Comparison of ENCODE assay signal across 24 cellular contexts in genomic region chr15:60076582-60077263, GRCh38.
DNase-seq lines count a peak whose midpoint lies in the region; ATAC-seq, FAIRE-seq and TF ChIP-seq lines count a peak whose summit lies in the region.
"Had no signal": no experiment of that assay in that cellular context is flagged by ENCODE, and none has a peak within 500 bp of the region (broad histone marks: within the 10 kb centered on the region; RNA-seq: fewer than 3 reads in every experiment).

No MANE protein-coding gene starts in this region.

- no peak overlapping the region for H3K4me3 Mint-ChIP-seq in activated naive CD4-positive, alpha-beta T cell treated with anti-CD3 and anti-CD28 coated beads, Interleukin-2, amount 10 ng/mL, durations not matched to agents 7 days and 5 days
- H3K4me3 Mint-ChIP-seq in endothelial cell (ENCODE audit: unreplicated experiment) = no peak overlapping the region
- H3K4me3 Mint-ChIP-seq in stimulated activated naive CD8-positive, alpha-beta T cell treated with anti-CD3 and anti-CD28 coated beads, Interleukin-15, amount 100 ng/mL, for 72 hours = peak overlapping the region; percentile 61 to 70
- H3K4me3 Mint-ChIP-seq: activated CD4-positive, alpha-beta T cell treated with anti-CD3 and anti-CD28 coated beads, Interleukin-2, amount 10 ng/mL, durations not matched to agents 7 days and 5 days; activated naive CD8-positive, alpha-beta T cell; naive thymus-derived CD8-positive, alpha-beta T cell; stimulated activated memory B cell treated with anti-CD40 and anti-IgM and Interleukin-4, amounts not matched to agents 10 μg/mL and 1 μg/mL and 100 μg/mL, for 72 hours had no signal

- H3K9me3 Mint-ChIP-seq in activated naive CD4-positive, alpha-beta T cell treated with anti-CD3 and anti-CD28 coated beads, Interleukin-2, amount 50 U/mL, for 72 hours = no peaks in the 10 kb centered on the region
- H3K9me3 Mint-ChIP-seq in activated naive CD4-positive, alpha-beta T cell treated with anti-CD3 and anti-CD28 coated beads, Interleukin-2, amount 10 ng/mL, durations not matched to agents 7 days and 5 days = no peaks in the 10 kb centered on the region
- H3K9me3 Mint-ChIP-seq in endothelial cell (ENCODE audit: unreplicated experiment) = no peaks in the 10 kb centered on the region
- peaks cover 8 to 10% of the 10 kb centered on the region in 2 donors for H3K9me3 Mint-ChIP-seq in stimulated activated naive CD8-positive, alpha-beta T cell treated with anti-CD3 and anti-CD28 coated beads, Interleukin-15, amount 100 ng/mL, for 72 hours
- H3K9me3 Mint-ChIP-seq: naive thymus-derived CD8-positive, alpha-beta T cell had no signal

- no peaks in the 10 kb centered on the region for H3K4me1 ChIP-seq in heart left ventricle
- H3K4me1 ChIP-seq: esophagus squamous epithelium had no signal

- peaks cover 0 to 10% (median 0%) of the 10 kb centered on the region in 9 donors for H3K27me3 ChIP-seq in heart left ventricle
- H3K27me3 ChIP-seq: thyroid gland had no signal

- no peak for DNase-seq in activated naive CD4-positive, alpha-beta T cell treated with anti-CD3 and anti-CD28 coated beads, Interleukin-2, amount 50 U/mL, for 72 hours (ENCODE audit: low spot score in 2 of 2)
- DNase-seq in activated naive CD4-positive, alpha-beta T cell treated with anti-CD3 and anti-CD28 coated beads, Interleukin-2, amount 10 ng/mL, durations not matched to agents 7 days and 5 days = no peak
- DNase-seq in NCI-H748 (lab: John Stamatoyannopoulos, UW; ENCODE audit: unreplicated experiment) (peak; percentile 82), endothelial cell (ENCODE audit: low spot score) (no peak), mesenteric fat pad (ENCODE audit: low spot score) (no peak), heart left ventricle (no peak), RCC 7860 (ENCODE audit: low spot score) (no peak)
- DNase-seq in stimulated activated naive CD8-positive, alpha-beta T cell treated with anti-CD3 and anti-CD28 coated beads, Interleukin-15, amount 100 ng/mL, for 72 hours = no peak
- DNase-seq: activated CD4-positive, alpha-beta T cell treated with anti-CD3 and anti-CD28 coated beads, Interleukin-2, amount 10 ng/mL, durations not matched to agents 7 days and 5 days; activated T-cell treated with anti-CD3 and anti-CD28 coated beads, Interleukin-2, amount 50 U/mL, for 1 hour; effector memory CD4-positive, alpha-beta T cell; esophagus squamous epithelium; GF-D8; left cardiac atrium; mesenchymal stem cell; naive thymus-derived CD8-positive, alpha-beta T cell; NCI-H2029; NCI-H524 treated with DMSO at 0.1 percent for 48 hours; posterior cingulate gyrus; Right ventricle myocardium superior; thyroid gland had no signal

- H3K4me3 ChIP-seq in heart left ventricle = no peak overlapping the region
- H3K4me3 ChIP-seq: esophagus squamous epithelium, K562, thyroid gland had no signal

- WGBS in heart left ventricle, 4 donors = 46 to 60% (median 53%) methylated on average over 11 of the region's 11 CpGs

- peak overlapping the region; percentile 77 to 94 for H3K27ac Mint-ChIP-seq in activated naive CD4-positive, alpha-beta T cell treated with anti-CD3 and anti-CD28 coated beads, Interleukin-2, amount 50 U/mL, for 72 hours
- no peak overlapping the region for H3K27ac Mint-ChIP-seq in activated naive CD4-positive, alpha-beta T cell treated with anti-CD3 and anti-CD28 coated beads, Interleukin-2, amount 10 ng/mL, durations not matched to agents 7 days and 5 days
- peak overlapping the region; percentile 43 for H3K27ac Mint-ChIP-seq in endothelial cell (ENCODE audit: unreplicated experiment)
- H3K27ac Mint-ChIP-seq in stimulated activated naive CD8-positive, alpha-beta T cell treated with anti-CD3 and anti-CD28 coated beads, Interleukin-15, amount 100 ng/mL, for 72 hours = peak overlapping the region; percentile 34 to 83
- H3K27ac Mint-ChIP-seq: activated CD4-positive, alpha-beta T cell treated with anti-CD3 and anti-CD28 coated beads, Interleukin-2, amount 10 ng/mL, durations not matched to agents 7 days and 5 days; stimulated activated memory B cell treated with anti-CD40 and anti-IgM and Interleukin-4, amounts not matched to agents 10 μg/mL and 1 μg/mL and 100 μg/mL, for 72 hours had no signal

- intact Hi-C loops in heart left ventricle (cut with DNase I) = no loop called here

- no peak for FAIRE-seq in RCC 7860 (lab: Jason Lieb, UNC)
- FAIRE-seq: K562 had no signal

- peaks cover 0 to 5% (median 0%) of the 10 kb centered on the region in 12 donors for H3K9me3 ChIP-seq in heart left ventricle
- H3K9me3 ChIP-seq: esophagus squamous epithelium, thyroid gland had no signal

- H3K27me3 Mint-ChIP-seq in activated naive CD4-positive, alpha-beta T cell treated with anti-CD3 and anti-CD28 coated beads, Interleukin-2, amount 10 ng/mL, durations not matched to agents 7 days and 5 days = peaks cover 10% of the 10 kb centered on the region
- no peaks in the 10 kb centered on the region for H3K27me3 Mint-ChIP-seq in endothelial cell (ENCODE audit: unreplicated experiment)
- H3K27me3 Mint-ChIP-seq in stimulated activated naive CD8-positive, alpha-beta T cell treated with anti-CD3 and anti-CD28 coated beads, Interleukin-15, amount 100 ng/mL, for 72 hours = no peaks in the 10 kb centered on the region
- H3K27me3 Mint-ChIP-seq: activated CD4-positive, alpha-beta T cell treated with anti-CD3 and anti-CD28 coated beads, Interleukin-2, amount 10 ng/mL, durations not matched to agents 7 days and 5 days; stimulated activated memory B cell treated with anti-CD40 and anti-IgM and Interleukin-4, amounts not matched to agents 10 μg/mL and 1 μg/mL and 100 μg/mL, for 72 hours had no signal

- H3K36me3 Mint-ChIP-seq in activated naive CD4-positive, alpha-beta T cell treated with anti-CD3 and anti-CD28 coated beads, Interleukin-2, amount 50 U/mL, for 72 hours = peaks cover 0 to 9% of the 10 kb centered on the region in 2 donors
- no peaks in the 10 kb centered on the region for H3K36me3 Mint-ChIP-seq in activated naive CD4-positive, alpha-beta T cell treated with anti-CD3 and anti-CD28 coated beads, Interleukin-2, amount 10 ng/mL, durations not matched to agents 7 days and 5 days
- H3K36me3 Mint-ChIP-seq in endothelial cell (ENCODE audit: low read depth, unreplicated experiment) = no peaks in the 10 kb centered on the region
- H3K36me3 Mint-ChIP-seq: naive thymus-derived CD8-positive, alpha-beta T cell; stimulated activated memory B cell treated with anti-CD40 and anti-IgM and Interleukin-4, amounts not matched to agents 10 μg/mL and 1 μg/mL and 100 μg/mL, for 72 hours had no signal

- H3K27ac ChIP-seq in heart left ventricle = no peak overlapping the region
- H3K27ac ChIP-seq: esophagus squamous epithelium, thyroid gland had no signal

- no peak for TF ChIP-seq POLR2A in heart left ventricle (IDR thresholded peaks at IDR 0.05)

- ATAC-seq in activated naive CD4-positive, alpha-beta T cell treated with anti-CD3 and anti-CD28 coated beads, Interleukin-2, amount 50 U/mL, for 72 hours = peak in 1 of 2 donors; percentile 52
- no peak for ATAC-seq in stimulated activated naive CD8-positive, alpha-beta T cell treated with anti-CD3 and anti-CD28 coated beads, Interleukin-15, amount 100 ng/mL, for 72 hours
- ATAC-seq in heart left ventricle = no peak
- ATAC-seq: K562; left cardiac atrium; stimulated activated memory B cell treated with anti-CD40 and anti-IgM and Interleukin-4, amounts not matched to agents 10 μg/mL and 1 μg/mL and 100 μg/mL, for 72 hours had no signal

- H3K36me3 ChIP-seq in heart left ventricle = no peaks in the 10 kb centered on the region
- H3K36me3 ChIP-seq: esophagus squamous epithelium, thyroid gland had no signal

- H3K4me1 Mint-ChIP-seq in activated naive CD4-positive, alpha-beta T cell treated with anti-CD3 and anti-CD28 coated beads, Interleukin-2, amount 10 ng/mL, durations not matched to agents 7 days and 5 days = peaks cover 42% of the 10 kb centered on the region
- peaks cover 26% of the 10 kb centered on the region for H3K4me1 Mint-ChIP-seq in endothelial cell (ENCODE audit: unreplicated experiment)
- peaks cover 59% of the 10 kb centered on the region for H3K4me1 Mint-ChIP-seq in stimulated activated naive CD8-positive, alpha-beta T cell treated with anti-CD3 and anti-CD28 coated beads, Interleukin-15, amount 100 ng/mL, for 72 hours
- H3K4me1 Mint-ChIP-seq: stimulated activated memory B cell treated with anti-CD40 and anti-IgM and Interleukin-4, amounts not matched to agents 10 μg/mL and 1 μg/mL and 100 μg/mL, for 72 hours had no signal

- CTCF ChIA-PET in activated naive CD4-positive, alpha-beta T cell treated with anti-CD3 and anti-CD28 coated beads, Interleukin-2, amount 10 ng/mL, durations not matched to agents 7 days and 5 days (lab: Charles Lee) = interaction anchor here (1.2 kb wide), 1 partner anchor 52 kb away, joined by 5 read pairs; no protein-coding TSS in a partner anchor

- no peak for TF ChIP-seq CTCF in endothelial cell (IDR thresholded peaks at IDR 0.05; ENCODE audit: unreplicated experiment)
- no peak for TF ChIP-seq CTCF in heart left ventricle (IDR thresholded peaks at IDR 0.05)

Comparison
In these comparisons a context has a peak if more than half of its experiments do, and no peak if none do; other contexts are left out.
1. H3K4me3 Mint-ChIP-seq: peak in stimulated activated naive CD8-positive, alpha-beta T cell treated with anti-CD3 and anti-CD28 coated beads, Interleukin-15, amount 100 ng/mL, for 72 hours (2 of 2); none in activated naive CD4-positive, alpha-beta T cell treated with anti-CD3 and anti-CD28 coated beads, Interleukin-2, amount 10 ng/mL, durations not matched to agents 7 days and 5 days (single experiment) and endothelial cell (single experiment).